Comparison of ENCODE assay signal across 24 cellular contexts in the genomic region with DNA sequence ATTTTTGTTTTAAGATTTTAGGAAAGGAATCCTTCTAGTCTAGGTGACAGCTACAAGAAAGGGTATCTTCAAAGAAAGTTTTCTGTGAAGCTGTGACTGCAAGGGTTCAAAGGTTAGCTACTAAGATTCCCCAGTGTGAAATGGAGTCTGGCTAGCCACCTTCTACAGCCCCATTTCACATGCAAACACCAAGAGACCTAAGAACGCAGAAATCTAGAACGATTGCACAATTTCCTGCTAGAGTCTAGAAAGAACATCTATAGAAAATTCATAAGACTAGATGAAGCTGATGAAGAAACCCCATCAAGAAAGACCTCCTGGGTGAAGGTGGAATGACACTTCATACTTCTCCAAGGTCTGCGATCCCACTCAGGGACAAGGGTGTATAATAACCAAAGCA.
"Had no signal": no experiment of that assay in that cellular context is flagged by ENCODE, and none has a peak within 500 bp of the region (broad histone marks: within the 10 kb centered on the region; RNA-seq: fewer than 3 reads in every experiment).

No MANE protein-coding gene starts in this region.

- H3K9me3 ChIP-seq: colonic mucosa, heart right ventricle, lower lobe of right lung, neutrophil, pancreas, right atrium auricular region, sigmoid colon, stomach, thyroid gland, vagina had no signal

- H3K27ac ChIP-seq: colonic mucosa, epithelial cell of prostate, foreskin keratinocyte, heart right ventricle, lower lobe of right lung, neutrophil, pancreas, right atrium auricular region, sigmoid colon, stomach, thyroid gland, vagina had no signal

- ATAC-seq: esophagus mucosa; foreskin keratinocyte; heart right ventricle; left ventricle myocardium superior; lower lobe of right lung; naive thymus-derived CD8-positive, alpha-beta T cell; pancreas; stimulated activated effector memory CD8-positive, alpha-beta T cell treated with anti-CD3 and anti-CD28 coated beads, Interleukin-12 subunit alpha, Interleukin-12 subunit beta, amount 100 ng/mL, for 72 hours had no signal

- H3K4me3 ChIP-seq: colonic mucosa, heart right ventricle, lower lobe of right lung, pancreas, right atrium auricular region, sigmoid colon, stomach, thyroid gland, vagina had no signal

- H3K27me3 ChIP-seq: colonic mucosa, foreskin keratinocyte, heart right ventricle, neutrophil, pancreas, right atrium auricular region, sigmoid colon, stomach, thyroid gland, vagina had no signal

- H3K36me3 ChIP-seq: colonic mucosa, pancreas, thyroid gland, vagina had no signal

- DNase-seq: colonic mucosa; effector CD8-positive, alpha-beta T cell; endodermal cell; foreskin keratinocyte; glutamatergic neuron; heart right ventricle; hippocampal formation; left ventricle myocardium superior; lower lobe of right lung; naive thymus-derived CD8-positive, alpha-beta T cell; pancreas; sigmoid colon; stimulated activated CD4-positive, alpha-beta T cell treated with anti-CD3 and anti-CD28 coated beads, Interleukin-2, amount 100 ng/mL, for 24 hours; stimulated activated CD4-positive, alpha-beta T cell treated with anti-CD3 and anti-CD28 coated beads, Interleukin-4, amount 100 ng/mL, for 24 hours; stimulated activated naive CD4-positive, alpha-beta T cell treated with Interleukin-2 at 50 U/mL for 16 hours; stomach; thyroid gland; trophoblast cell had no signal

- H3K4me1 ChIP-seq: colonic mucosa, foreskin keratinocyte, heart right ventricle, lower lobe of right lung, pancreas, right atrium auricular region, sigmoid colon, stomach, thyroid gland, vagina had no signal
